1 cellular context compared by ENCODE assay signal in genomic region chr20:60117040-60117439, GRCh38.
TF ChIP-seq lines count a peak whose summit lies in the region.

No MANE protein-coding gene starts in this region.

TF ChIP-seq in GM23338, 12 proteins besides CTCF, POLR2A, EP300 and RAD21 (continued from another document):
- TF ChIP-seq ZNF462 (CRISPR knock-in tag; IDR thresholded peaks at IDR 0.05) (no peak), CREB1 (CRISPR knock-in tag; IDR thresholded peaks at IDR 0.05; ENCODE audit: low read depth) (no peak), NANOG (IDR thresholded peaks at IDR 0.05; ENCODE audit: borderline replicate concordance) (no peak), REST (IDR thresholded peaks at IDR 0.05; ENCODE audit: unreplicated experiment) (no peak), ZNF114 (CRISPR knock-in tag; IDR thresholded peaks at IDR 0.05) (no peak), JUNB (IDR thresholded peaks at IDR 0.05; ENCODE audit: unreplicated experiment) (no peak), POLR2AphosphoS5 (IDR thresholded peaks at IDR 0.05; ENCODE audit: low read depth) (no peak), ZNF331 (CRISPR knock-in tag; IDR thresholded peaks at IDR 0.05; ENCODE audit: low read depth) (no peak), STAT1 (IDR thresholded peaks at IDR 0.05; ENCODE audit: unreplicated experiment) (no peak), EZH2 (IDR thresholded peaks at IDR 0.05; ENCODE audit: low read depth, unreplicated experiment) (no peak), EZH2phosphoT487 (IDR thresholded peaks at IDR 0.05; ENCODE audit: unreplicated experiment) (no peak)
